17 cellular contexts compared by ENCODE assay signal in the genomic region with DNA sequence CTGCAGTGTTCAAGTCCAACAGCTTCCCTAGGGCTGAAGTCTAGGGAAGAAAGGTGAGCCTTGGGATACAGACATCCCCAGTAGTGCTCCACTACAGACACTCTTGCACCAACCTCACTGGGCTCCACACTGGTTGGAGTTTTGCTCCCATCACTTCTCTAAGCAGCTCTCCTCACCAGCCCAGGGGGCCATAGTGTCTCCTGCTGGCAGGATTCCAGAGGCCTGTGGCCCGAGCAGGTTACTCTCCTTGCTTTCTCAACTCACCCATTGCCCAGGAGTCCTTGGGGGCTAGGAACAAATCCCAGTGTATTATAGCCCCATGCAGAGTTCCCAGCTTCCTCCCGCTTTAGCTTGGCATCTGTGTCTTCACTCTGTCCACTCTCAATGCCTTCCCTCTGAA. TPM values are rescaled to one million over a fixed set of nuclear protein-coding genes. Genes with fewer than 3 reads are reported as not detected.
DNase-seq lines count a peak whose midpoint lies in the region; ATAC-seq and TF ChIP-seq lines count a peak whose summit lies in the region.
"Had no signal": no experiment of that assay in that cellular context is flagged by ENCODE, and none has a peak within 500 bp of the region (broad histone marks: within the 10 kb centered on the region; RNA-seq: fewer than 3 reads in every experiment).

No MANE protein-coding gene starts in this region.

- TF ChIP-seq CTCF in sigmoid colon (IDR thresholded peaks at IDR 0.05), result no peak

- TF ChIP-seq EP300 in sigmoid colon (IDR thresholded peaks at IDR 0.05), result no peak

- H3K27ac Mint-ChIP-seq in stimulated activated naive CD8-positive, alpha-beta T cell treated with anti-CD3 and anti-CD28 coated beads, Interleukin-15, amount 100 ng/mL, for 72 hours, result no peak overlapping the region
- H3K27ac Mint-ChIP-seq: CD4-positive, alpha-beta memory T cell; HFFc6 had no signal

- WGBS in sigmoid colon, 2 donors, result 70 to 79% methylated on average over 2 of the region's 2 CpGs
- 70 to 79% methylated on average over 2 of the region's 2 CpGs for WGBS in aorta, 2 donors

- H3K27me3 Mint-ChIP-seq in stimulated activated naive CD8-positive, alpha-beta T cell treated with anti-CD3 and anti-CD28 coated beads, Interleukin-15, amount 100 ng/mL, for 72 hours, result peaks cover 8% of the 10 kb centered on the region

- ATAC-seq in stimulated activated naive CD8-positive, alpha-beta T cell treated with anti-CD3 and anti-CD28 coated beads, Interleukin-15, amount 100 ng/mL, for 72 hours, result peak; percentile 37
- ATAC-seq in stimulated activated naive CD8-positive, alpha-beta T cell treated with anti-CD3 and anti-CD28 coated beads, Interleukin-15, Interleukin-2, amounts not matched to agents 100 U/mL and 50 U/mL, for 24 hours, result no peak
- peak; percentile 15 for ATAC-seq in aorta (ENCODE audit: low FRiP score)

- peaks cover 12 to 22% of the 10 kb centered on the region in 2 donors for H3K9me3 Mint-ChIP-seq in stimulated activated naive CD8-positive, alpha-beta T cell treated with anti-CD3 and anti-CD28 coated beads, Interleukin-15, amount 100 ng/mL, for 72 hours

- intact Hi-C loops in sigmoid colon (cut with DNase I), result no loop called here
- intact Hi-C loops in aorta (cut with DNase I), result no loop called here

- H3K4me1 Mint-ChIP-seq in stimulated activated naive CD8-positive, alpha-beta T cell treated with anti-CD3 and anti-CD28 coated beads, Interleukin-15, amount 100 ng/mL, for 72 hours, result no peaks in the 10 kb centered on the region
- H3K4me1 Mint-ChIP-seq: CD4-positive, alpha-beta memory T cell had no signal

- no peak for DNase-seq in stimulated activated naive CD8-positive, alpha-beta T cell treated with anti-CD3 and anti-CD28 coated beads, Interleukin-15, amount 100 ng/mL, for 72 hours
- DNase-seq in stimulated activated naive CD8-positive, alpha-beta T cell treated with anti-CD3 and anti-CD28 coated beads, Interleukin-15, Interleukin-2, amounts not matched to agents 100 U/mL and 50 U/mL, for 24 hours, result no peak
- DNase-seq in sigmoid colon (peak; percentile 60), aorta (no peak), SKM-1 treated with dmso at 0.1 percent for 144 hours (lab: John Stamatoyannopoulos, UW; ENCODE audit: unreplicated experiment) (no peak), medulla oblongata (ENCODE audit: extremely low spot score) (no peak)
- DNase-seq: C1 segment of cervical spinal cord; Calu3; CD4-positive, alpha-beta memory T cell; COR-L47; DMS53; DMS79 treated with DMSO at 0.1 percent for 48 hours; GF-D8; GOT3; HFFc6 had no signal

- no peak for TF ChIP-seq POLR2A in sigmoid colon (IDR thresholded peaks at IDR 0.05)

- H3K27ac ChIP-seq in sigmoid colon (no peak overlapping the region), aorta (ENCODE audit: low read depth in 1 of 2, low read length in 2 of 2) (no peak overlapping the region)

- H3K36me3 ChIP-seq in sigmoid colon (no peaks in the 10 kb centered on the region), aorta (ENCODE audit: control insufficient read depth in 1 of 2, insufficient read depth in 2 of 2, low read length in 1 of 2) (no peaks in the 10 kb centered on the region)
- H3K36me3 ChIP-seq: HAP-1 had no signal

- H3K4me1 ChIP-seq in sigmoid colon (no peaks in the 10 kb centered on the region), aorta (ENCODE audit: control insufficient read depth in 1 of 2, insufficient read depth in 2 of 2, low read length in 2 of 2) (no peaks in the 10 kb centered on the region)
- H3K4me1 ChIP-seq: HAP-1 had no signal

- no peak overlapping the region for H3K4me3 Mint-ChIP-seq in stimulated activated naive CD8-positive, alpha-beta T cell treated with anti-CD3 and anti-CD28 coated beads, Interleukin-15, amount 100 ng/mL, for 72 hours
- H3K4me3 Mint-ChIP-seq: CD4-positive, alpha-beta memory T cell; HFFc6 had no signal

- H3K4me3 ChIP-seq in sigmoid colon, result no peak overlapping the region
- H3K4me3 ChIP-seq in aorta (ENCODE audit: low read length in 2 of 2), result no peak overlapping the region
- H3K4me3 ChIP-seq: HAP-1 had no signal

- H3K27me3 ChIP-seq in sigmoid colon, result no peaks in the 10 kb centered on the region
- H3K27me3 ChIP-seq in aorta (ENCODE audit: control insufficient read depth in 1 of 2, insufficient read depth in 2 of 2, low read length in 1 of 2), result no peaks in the 10 kb centered on the region

- H3K9me3 ChIP-seq in sigmoid colon, result peaks cover 0 to 5% (median 0%) of the 10 kb centered on the region in 4 donors
- no peaks in the 10 kb centered on the region for H3K9me3 ChIP-seq in aorta (ENCODE audit: control insufficient read depth, low read length)
- H3K9me3 ChIP-seq: HAP-1 had no signal

RNA-seq across cellular contexts. Expression of a gene that starts 52.8 kb away (rescaled TPM):
- total RNA-seq in sigmoid colon (10 to 100 TPM; 13.7 to 23.0 (median 20.2) TPM), aorta (10 to 100 TPM; 37.5 to 52.7 TPM)
- polyA plus RNA-seq in sigmoid colon (10 to 100 TPM in 2 of 3 donors, 1 to 10 TPM in 1; 3.9 to 29.5 (median 10.8) TPM), aorta (10 to 100 TPM; 12.4 to 15.8 TPM)
- total RNA-seq: G401 had no signal
